16 cellular contexts compared by ENCODE assay signal in the genomic region with DNA sequence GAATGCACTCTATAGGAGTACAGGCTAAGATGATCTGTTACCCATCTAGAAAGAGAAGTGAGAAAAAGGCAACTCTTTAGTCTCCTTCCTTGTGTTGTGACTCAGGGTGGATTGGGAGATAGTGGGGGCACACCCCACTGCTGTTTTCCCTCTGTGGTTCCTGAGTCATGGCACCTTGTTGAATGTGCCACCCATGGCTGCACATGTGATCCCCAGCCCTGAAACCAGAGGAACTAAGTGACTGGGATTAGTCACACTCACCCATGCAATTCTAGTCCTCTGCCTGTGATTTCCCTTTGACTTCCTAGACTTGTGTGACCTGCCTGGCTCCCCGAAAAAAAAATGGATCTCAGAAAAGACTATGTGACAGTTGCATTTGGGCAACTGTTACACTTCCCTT. TPM values are rescaled to one million over a fixed set of nuclear protein-coding genes. Genes with fewer than 3 reads are reported as not detected.
"Had no signal": no experiment of that assay in that cellular context is flagged by ENCODE, and none has a peak within 500 bp of the region (broad histone marks: within the 10 kb centered on the region; RNA-seq: fewer than 3 reads in every experiment).

No MANE protein-coding gene starts in this region.

- ATAC-seq: natural killer cell treated with Interleukin-12 subunit alpha and Interleukin-12 subunit beta and Interleukin-15 and Interleukin-18, amount 100 ng/mL, for 72 hours had no signal

- H3K4me3 ChIP-seq: esophagus squamous epithelium, hepatocyte, neural progenitor cell, ovary, right atrium auricular region had no signal

- H3K27me3 ChIP-seq: esophagus squamous epithelium, hepatocyte, neural progenitor cell, ovary, right atrium auricular region had no signal

- H3K27ac ChIP-seq: esophagus squamous epithelium, hepatocyte, neural progenitor cell, ovary, right atrium auricular region had no signal

- H3K4me1 ChIP-seq: esophagus squamous epithelium, right atrium auricular region had no signal

- H3K36me3 ChIP-seq: esophagus squamous epithelium, neural progenitor cell, ovary, right atrium auricular region had no signal

- DNase-seq: effector memory CD4-positive, alpha-beta T cell; esophagus squamous epithelium; foreskin fibroblast; head of caudate nucleus; midbrain; nucleus accumbens; ovary; small intestine; stimulated activated CD4-positive, alpha-beta T cell treated with anti-CD3 and anti-CD28 coated beads, Interleukin-12 subunit alpha, Interleukin-12 subunit beta, amount 100 ng/mL, for 4 hours; stimulated activated naive CD4-positive, alpha-beta T cell treated with Interleukin-2 at 50 U/mL for 16 hours; trophoblast cell had no signal

RNA-seq across cellular contexts. Expression of gene HTR1B, which starts 48.6 kb away (rescaled TPM):
- total RNA-seq: epithelial cell of proximal tubule; natural killer cell treated with Interleukin-12 subunit alpha and Interleukin-12 subunit beta and Interleukin-15 and Interleukin-18, amount 100 ng/mL, for 72 hours; right atrium auricular region had no signal
- polyA plus RNA-seq: hepatocyte had no signal
